1 cellular context compared by ENCODE assay signal in the genomic region with DNA sequence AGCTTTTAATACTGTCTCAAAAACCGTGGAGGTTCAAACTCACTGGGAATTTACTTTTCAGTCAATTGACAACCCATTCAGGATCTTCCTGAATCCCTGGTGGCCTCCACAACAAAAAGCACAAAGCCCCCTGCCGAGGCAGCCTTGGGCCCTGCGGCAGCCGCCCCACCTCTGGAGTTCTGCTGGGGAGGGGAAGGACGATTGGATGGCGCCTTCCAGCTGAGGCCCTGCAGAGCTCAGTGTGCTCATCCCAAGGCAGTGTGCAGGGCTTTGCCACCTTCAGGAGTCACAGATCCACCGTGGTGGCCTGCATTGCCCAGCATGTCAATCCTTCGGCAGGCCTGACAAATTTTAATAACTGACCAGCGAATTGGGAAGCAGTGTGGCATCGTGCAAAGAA.
A peak's percentile ranks its signal among the peaks of the same experiment; 100 is the strongest.
TF ChIP-seq lines count a peak whose summit lies in the region.

No MANE protein-coding gene starts in this region.

TF ChIP-seq in K562, 482 proteins besides CTCF, POLR2A, EP300 and RAD21 (continued from another document):
- TF ChIP-seq, protein P1, sequence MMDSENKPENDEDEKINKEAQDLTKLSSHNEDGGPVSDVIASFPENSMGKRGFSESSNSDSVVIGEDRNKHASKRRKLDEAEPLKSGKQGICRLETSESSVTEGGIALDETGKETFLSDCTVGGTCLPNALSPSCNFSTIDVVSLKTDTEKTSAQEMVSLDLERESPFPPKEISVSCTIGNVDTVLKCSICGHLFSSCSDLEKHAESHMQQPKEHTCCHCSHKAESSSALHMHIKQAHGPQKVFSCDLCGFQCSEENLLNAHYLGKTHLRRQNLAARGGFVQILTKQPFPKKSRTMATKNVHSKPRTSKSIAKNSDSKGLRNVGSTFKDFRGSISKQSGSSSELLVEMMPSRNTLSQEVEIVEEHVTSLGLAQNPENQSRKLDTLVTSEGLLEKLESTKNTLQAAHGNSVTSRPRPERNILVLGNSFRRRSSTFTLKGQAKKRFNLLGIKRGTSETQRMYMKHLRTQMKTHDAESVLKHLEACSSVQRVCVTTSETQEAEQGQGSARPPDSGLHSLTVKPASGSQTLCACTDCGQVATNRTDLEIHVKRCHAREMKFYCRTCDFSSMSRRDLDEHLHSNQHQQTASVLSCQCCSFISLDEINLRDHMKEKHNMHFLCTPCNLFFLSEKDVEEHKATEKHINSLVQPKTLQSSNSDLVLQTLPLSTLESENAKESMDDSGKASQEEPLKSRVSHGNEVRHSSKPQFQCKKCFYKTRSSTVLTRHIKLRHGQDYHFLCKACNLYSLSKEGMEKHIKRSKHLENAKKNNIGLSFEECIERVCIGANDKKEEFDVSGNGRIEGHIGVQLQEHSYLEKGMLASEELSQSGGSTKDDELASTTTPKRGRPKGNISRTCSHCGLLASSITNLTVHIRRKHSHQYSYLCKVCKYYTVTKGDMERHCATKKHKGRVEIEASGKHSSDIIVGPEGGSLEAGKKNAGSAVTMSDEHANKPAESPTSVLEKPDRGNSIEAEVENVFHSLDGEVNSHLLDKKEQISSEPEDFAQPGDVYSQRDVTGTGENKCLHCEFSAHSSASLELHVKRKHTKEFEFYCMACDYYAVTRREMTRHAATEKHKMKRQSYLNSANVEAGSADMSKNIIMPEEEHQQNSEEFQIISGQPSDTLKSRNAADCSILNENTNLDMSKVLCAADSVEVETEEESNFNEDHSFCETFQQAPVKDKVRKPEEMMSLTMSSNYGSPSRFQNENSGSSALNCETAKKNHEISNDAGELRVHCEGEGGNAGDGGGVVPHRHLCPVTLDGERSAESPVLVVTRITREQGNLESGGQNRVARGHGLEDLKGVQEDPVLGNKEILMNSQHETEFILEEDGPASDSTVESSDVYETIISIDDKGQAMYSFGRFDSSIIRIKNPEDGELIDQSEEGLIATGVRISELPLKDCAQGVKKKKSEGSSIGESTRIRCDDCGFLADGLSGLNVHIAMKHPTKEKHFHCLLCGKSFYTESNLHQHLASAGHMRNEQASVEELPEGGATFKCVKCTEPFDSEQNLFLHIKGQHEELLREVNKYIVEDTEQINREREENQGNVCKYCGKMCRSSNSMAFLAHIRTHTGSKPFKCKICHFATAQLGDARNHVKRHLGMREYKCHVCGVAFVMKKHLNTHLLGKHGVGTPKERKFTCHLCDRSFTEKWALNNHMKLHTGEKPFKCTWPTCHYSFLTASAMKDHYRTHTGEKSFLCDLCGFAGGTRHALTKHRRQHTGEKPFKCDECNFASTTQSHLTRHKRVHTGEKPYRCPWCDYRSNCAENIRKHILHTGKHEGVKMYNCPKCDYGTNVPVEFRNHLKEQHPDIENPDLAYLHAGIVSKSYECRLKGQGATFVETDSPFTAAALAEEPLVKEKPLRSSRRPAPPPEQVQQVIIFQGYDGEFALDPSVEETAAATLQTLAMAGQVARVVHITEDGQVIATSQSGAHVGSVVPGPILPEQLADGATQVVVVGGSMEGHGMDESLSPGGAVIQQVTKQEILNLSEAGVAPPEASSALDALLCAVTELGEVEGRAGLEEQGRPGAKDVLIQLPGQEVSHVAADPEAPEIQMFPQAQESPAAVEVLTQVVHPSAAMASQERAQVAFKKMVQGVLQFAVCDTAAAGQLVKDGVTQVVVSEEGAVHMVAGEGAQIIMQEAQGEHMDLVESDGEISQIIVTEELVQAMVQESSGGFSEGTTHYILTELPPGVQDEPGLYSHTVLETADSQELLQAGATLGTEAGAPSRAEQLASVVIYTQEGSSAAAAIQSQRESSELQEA (IDR thresholded peaks at IDR 0.05; ENCODE audit: low read depth): no peak
- TF ChIP-seq ZNF699 (CRISPR knock-in tag; IDR thresholded peaks at IDR 0.05; ENCODE audit: insufficient replicate concordance) (no peak), MYNN (IDR thresholded peaks at IDR 0.05) (0 out of 2 replicates have a peak, but pooled peaks have one; percentile 49), MYNN (CRISPR knock-in tag; IDR thresholded peaks at IDR 0.05) (no peak), POLR2G (IDR thresholded peaks at IDR 0.05; ENCODE audit: low read depth, low read length) (peak; percentile 55), ZNF175 (CRISPR knock-in tag; IDR thresholded peaks at IDR 0.05; ENCODE audit: low read depth) (no peak)
- TF ChIP-seq, protein P2, sequence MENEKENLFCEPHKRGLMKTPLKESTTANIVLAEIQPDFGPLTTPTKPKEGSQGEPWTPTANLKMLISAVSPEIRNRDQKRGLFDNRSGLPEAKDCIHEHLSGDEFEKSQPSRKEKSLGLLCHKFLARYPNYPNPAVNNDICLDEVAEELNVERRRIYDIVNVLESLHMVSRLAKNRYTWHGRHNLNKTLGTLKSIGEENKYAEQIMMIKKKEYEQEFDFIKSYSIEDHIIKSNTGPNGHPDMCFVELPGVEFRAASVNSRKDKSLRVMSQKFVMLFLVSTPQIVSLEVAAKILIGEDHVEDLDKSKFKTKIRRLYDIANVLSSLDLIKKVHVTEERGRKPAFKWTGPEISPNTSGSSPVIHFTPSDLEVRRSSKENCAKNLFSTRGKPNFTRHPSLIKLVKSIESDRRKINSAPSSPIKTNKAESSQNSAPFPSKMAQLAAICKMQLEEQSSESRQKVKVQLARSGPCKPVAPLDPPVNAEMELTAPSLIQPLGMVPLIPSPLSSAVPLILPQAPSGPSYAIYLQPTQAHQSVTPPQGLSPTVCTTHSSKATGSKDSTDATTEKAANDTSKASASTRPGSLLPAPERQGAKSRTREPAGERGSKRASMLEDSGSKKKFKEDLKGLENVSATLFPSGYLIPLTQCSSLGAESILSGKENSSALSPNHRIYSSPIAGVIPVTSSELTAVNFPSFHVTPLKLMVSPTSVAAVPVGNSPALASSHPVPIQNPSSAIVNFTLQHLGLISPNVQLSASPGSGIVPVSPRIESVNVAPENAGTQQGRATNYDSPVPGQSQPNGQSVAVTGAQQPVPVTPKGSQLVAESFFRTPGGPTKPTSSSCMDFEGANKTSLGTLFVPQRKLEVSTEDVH (IDR thresholded peaks at IDR 0.05; ENCODE audit: low read depth, partially characterized antibody): peak; percentile 32
